8 cellular contexts compared by ENCODE assay signal in genomic region chr12:71685961-71686657, GRCh38.
DNase-seq lines count a peak whose midpoint lies in the region; ATAC-seq and TF ChIP-seq lines count a peak whose summit lies in the region.

TSS of gene TMEM19 (plus strand) at chr12:71686082. CDS start at chr12:71686681, 599 bp downstream.

- peak; percentile 93 for DNase-seq in Ammon's horn (ENCODE audit: low spot score)
- DNase-seq in NCI-H446 treated with DMSO at 0.1 percent for 48 hours (lab: John Stamatoyannopoulos, UW): peak; percentile 69
- DNase-seq in activated CD4-positive, alpha-beta T cell treated with anti-CD3 and anti-CD28 coated beads for 1 hour: peak; percentile 69
- peak; percentile 93 for DNase-seq in choroid plexus epithelial cell (ENCODE audit: low read depth)
- DNase-seq in kidney glomerular epithelial cell (lab: John Stamatoyannopoulos, UW): peak; percentile 89
- DNase-seq in stimulated activated CD4-positive, alpha-beta T cell treated with anti-CD3 and anti-CD28 coated beads, Interleukin-1b, Interleukin-23, amount 100 ng/mL, for 1 hour (ENCODE audit: low read depth in 2 of 2): peak; percentile 27 to 49

- peak; percentile 25 for TF ChIP-seq CTCF in choroid plexus epithelial cell (conservative IDR thresholded peaks at IDR 0.05; ENCODE audit: low read depth, low read length)

- ATAC-seq in GM19043 (IDR thresholded peaks at IDR 0.05; ENCODE audit: low read depth, unreplicated experiment) (peak; percentile 83), HG03378 (IDR thresholded peaks at IDR 0.05; ENCODE audit: unreplicated experiment) (peak; percentile 77)

- H3K4me3 ChIP-seq in choroid plexus epithelial cell (ENCODE audit: low read depth, low read length): peak within 1 kb of the TSS; percentile 74

Comparison
In these comparisons a context has a peak if more than half of its experiments do, and no peak if none do; other contexts are left out.
1. Peak in every context shown above with its lines: DNase-seq, ATAC-seq and H3K4me3 ChIP-seq.
2. DNase-seq: peak in every context shown above with its lines; median percentile 93 in Ammon's horn; 93 in choroid plexus epithelial cell; 89 in kidney glomerular epithelial cell; 69 in NCI-H446 treated with DMSO at 0.1 percent for 48 hours; 69 in activated CD4-positive, alpha-beta T cell treated with anti-CD3 and anti-CD28 coated beads for 1 hour; 38 in stimulated activated CD4-positive, alpha-beta T cell treated with anti-CD3 and anti-CD28 coated beads, Interleukin-1b, Interleukin-23, amount 100 ng/mL, for 1 hour.